ENCODE assay signal across 12 cellular contexts in the genomic region with DNA sequence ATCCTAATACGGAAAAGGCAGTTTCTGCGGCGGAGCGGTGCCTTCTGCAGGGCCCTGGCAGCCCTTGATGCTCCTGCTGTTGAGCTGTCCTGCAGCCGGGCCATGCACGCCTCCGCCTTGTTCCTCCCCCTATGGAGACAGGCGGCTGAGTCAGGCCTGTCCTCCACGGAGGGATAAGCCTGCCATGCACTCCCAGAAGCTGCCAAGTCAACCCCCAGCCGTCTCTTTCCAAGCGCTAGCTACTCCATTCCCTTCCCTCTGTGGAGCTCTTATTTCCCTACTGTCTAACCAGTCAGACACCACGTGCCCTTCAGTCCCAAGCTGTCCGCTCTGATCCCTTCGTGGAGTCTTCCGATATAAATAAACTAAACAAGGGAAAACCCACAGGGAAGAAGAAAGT.
DNase-seq lines count a peak whose midpoint lies in the region; ATAC-seq and TF ChIP-seq lines count a peak whose summit lies in the region.
"Had no signal": no experiment of that assay in that cellular context is flagged by ENCODE, and none has a peak within 500 bp of the region (broad histone marks: within the 10 kb centered on the region; RNA-seq: fewer than 3 reads in every experiment).

No MANE protein-coding gene starts in this region.

- TF ChIP-seq POLR2A in gastroesophageal sphincter (IDR thresholded peaks at IDR 0.05): no peak

- no peaks in the 10 kb centered on the region for H3K36me3 ChIP-seq in gastroesophageal sphincter
- H3K36me3 ChIP-seq in A673 (ENCODE audit: insufficient read depth, low read length, poor library complexity, severe bottlenecking): no peaks in the 10 kb centered on the region

- POLR2A ChIA-PET in A673 (lab: Charles Lee; ENCODE audit: low non-redundant PET): no interaction called here

- H3K4me1 ChIP-seq in gastroesophageal sphincter: peaks cover 0 to 47% (median 9%) of the 10 kb centered on the region in 3 donors
- peaks cover 12% of the 10 kb centered on the region for H3K4me1 ChIP-seq in A673 (ENCODE audit: insufficient read depth, low read length, poor library complexity, severe bottlenecking)

- H3K4me3 ChIP-seq in gastroesophageal sphincter: no peak overlapping the region
- H3K4me3 ChIP-seq in A673 (ENCODE audit: low read depth, low read length, poor library complexity, severe bottlenecking): no peak overlapping the region

- CTCF ChIA-PET in A673 (lab: Charles Lee): no interaction called here

- TF ChIP-seq CTCF in gastroesophageal sphincter (IDR thresholded peaks at IDR 0.05): no peak
- TF ChIP-seq CTCF in A673 (conservative IDR thresholded peaks at IDR 0.05; ENCODE audit: low read depth, low read length): no peak

- ATAC-seq in SK-N-SH treated with all-trans-retinoic acid at 6 μM for 48 hours: peak; percentile 88
- ATAC-seq in gastroesophageal sphincter: peak; percentile 84
- no peak for ATAC-seq in GM21526 (IDR thresholded peaks at IDR 0.05; ENCODE audit: low FRiP score, unreplicated experiment)
- no peak for ATAC-seq in HG02759 (IDR thresholded peaks at IDR 0.05; ENCODE audit: unreplicated experiment)

- 19% methylated on average over 15 of the region's 15 CpGs; no CpG with 5 or more reads in 1 of the 2 donors for WGBS in gastroesophageal sphincter (ENCODE audit: low coverage in 1 of 2), 2 donors

- intact Hi-C loops in A673 (cut with micrococcal nuclease; ENCODE audit: unreplicated experiment): loop anchor here (1.0 to 10.0 kb wide), 5 partner anchors 319 to 1193 kb away; no protein-coding TSS in a partner anchor

- H3K9me3 ChIP-seq in gastroesophageal sphincter (no peaks in the 10 kb centered on the region), A673 (ENCODE audit: low read depth, low read length, poor library complexity, severe bottlenecking) (no peaks in the 10 kb centered on the region)

- no peak for TF ChIP-seq EP300 in gastroesophageal sphincter (IDR thresholded peaks at IDR 0.05)

- H3K27ac ChIP-seq in gastroesophageal sphincter (peak overlapping the region in 3 of 4 donors; percentile 74 to 84 (median 82)), A673 (ENCODE audit: low read depth, low read length, poor library complexity, severe bottlenecking) (no peak overlapping the region)

- no TSS peak for BruUV-seq in A673 (replicated peaks; lab: Mats Ljungman, UMichigan)

- H3K27me3 ChIP-seq in gastroesophageal sphincter (no peaks in the 10 kb centered on the region), A673 (replicated peaks; ENCODE audit: insufficient read depth, low read depth, low read length, poor library complexity) (no peaks in the 10 kb centered on the region)

- DNase-seq in C1 segment of cervical spinal cord (lab: John Stamatoyannopoulos, UW) (peak in 9 of 14 donors; percentile 11 to 78 (median 25)), pons (ENCODE audit: low spot score) (peak; percentile 39), A673 (ENCODE audit: low spot score) (no peak), NCI-H345 (lab: John Stamatoyannopoulos, UW) (no peak)
- DNase-seq: GF-D8, naive B cell, NCI-H1092 treated with DMSO at 0.1 percent for 48 hours, T-helper 9 cell had no signal

TF ChIP-seq in SK-N-SH treated with all-trans-retinoic acid at 6 μM for 48 hours, 23 proteins besides CTCF, POLR2A, EP300 and RAD21:
- TF ChIP-seq POU6F1 (CRISPR knock-in tag; IDR thresholded peaks at IDR 0.05; ENCODE audit: borderline replicate concordance, low read depth): no peak
- TF ChIP-seq TSHZ2 (CRISPR knock-in tag; IDR thresholded peaks at IDR 0.05): no peak
- TF ChIP-seq ZFP3 (CRISPR knock-in tag; IDR thresholded peaks at IDR 0.05): no peak
- TF ChIP-seq CREB5 (CRISPR knock-in tag; IDR thresholded peaks at IDR 0.05; ENCODE audit: low read depth): no peak
- TF ChIP-seq, protein P1, sequence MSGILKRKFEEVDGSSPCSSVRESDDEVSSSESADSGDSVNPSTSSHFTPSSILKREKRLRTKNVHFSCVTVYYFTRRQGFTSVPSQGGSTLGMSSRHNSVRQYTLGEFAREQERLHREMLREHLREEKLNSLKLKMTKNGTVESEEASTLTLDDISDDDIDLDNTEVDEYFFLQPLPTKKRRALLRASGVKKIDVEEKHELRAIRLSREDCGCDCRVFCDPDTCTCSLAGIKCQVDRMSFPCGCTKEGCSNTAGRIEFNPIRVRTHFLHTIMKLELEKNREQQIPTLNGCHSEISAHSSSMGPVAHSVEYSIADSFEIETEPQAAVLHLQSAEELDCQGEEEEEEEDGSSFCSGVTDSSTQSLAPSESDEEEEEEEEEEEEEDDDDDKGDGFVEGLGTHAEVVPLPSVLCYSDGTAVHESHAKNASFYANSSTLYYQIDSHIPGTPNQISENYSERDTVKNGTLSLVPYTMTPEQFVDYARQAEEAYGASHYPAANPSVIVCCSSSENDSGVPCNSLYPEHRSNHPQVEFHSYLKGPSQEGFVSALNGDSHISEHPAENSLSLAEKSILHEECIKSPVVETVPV (CRISPR knock-in tag; IDR thresholded peaks at IDR 0.05): no peak
- TF ChIP-seq ZNF565 (CRISPR knock-in tag; conservative IDR thresholded peaks at IDR 0.05; ENCODE audit: low read depth): no peak
- TF ChIP-seq TCF4 (CRISPR knock-in tag; IDR thresholded peaks at IDR 0.05; ENCODE audit: borderline replicate concordance): no peak
- no peak for TF ChIP-seq ARNTL (CRISPR knock-in tag; IDR thresholded peaks at IDR 0.05; ENCODE audit: borderline replicate concordance, low read depth)
- no peak for TF ChIP-seq ZFP30 (CRISPR knock-in tag; IDR thresholded peaks at IDR 0.05)
- TF ChIP-seq ZC3H10 (CRISPR knock-in tag; IDR thresholded peaks at IDR 0.05): no peak
- no peak for TF ChIP-seq ZNF70 (CRISPR knock-in tag; IDR thresholded peaks at IDR 0.05)

Comparison
In these comparisons a context has a peak if more than half of its experiments do, and no peak if none do; other contexts are left out.
1. DNase-seq: peak in C1 segment of cervical spinal cord (9 of 14) and pons (single experiment); none in A673 (single experiment) and NCI-H345 (single experiment).
2. ATAC-seq: peak in SK-N-SH treated with all-trans-retinoic acid at 6 μM for 48 hours (single experiment) and gastroesophageal sphincter (single experiment); none in GM21526 (single experiment) and HG02759 (single experiment).